Comparison of ENCODE assay signal across 18 cellular contexts in the genomic region with DNA sequence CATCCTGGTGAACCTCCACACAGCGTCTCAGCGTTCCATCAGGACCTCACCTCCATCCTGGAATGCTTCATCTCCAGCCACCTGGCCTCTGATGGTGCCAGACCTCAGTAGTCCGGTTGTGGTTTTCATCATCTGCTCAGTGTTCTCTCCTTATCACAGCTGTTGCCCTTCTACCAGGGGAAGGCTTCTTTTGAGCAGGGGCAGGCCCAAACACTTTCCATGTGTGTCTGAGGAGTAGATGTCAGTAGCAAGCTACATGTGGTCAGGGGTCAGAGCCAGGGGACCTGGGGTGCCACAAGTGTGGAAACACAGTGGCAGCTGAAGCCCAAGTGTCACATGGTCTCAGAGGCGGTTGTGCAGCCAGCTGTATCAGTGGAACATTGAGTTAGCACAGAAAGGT.
"Had no signal": no experiment of that assay in that cellular context is flagged by ENCODE, and none has a peak within 500 bp of the region (broad histone marks: within the 10 kb centered on the region; RNA-seq: fewer than 3 reads in every experiment).

No MANE protein-coding gene starts in this region.

- H3K36me3 ChIP-seq: colonic mucosa, upper lobe of right lung, vagina had no signal

- ATAC-seq: heart right ventricle; left lobe of liver; naive thymus-derived CD8-positive, alpha-beta T cell; stimulated activated memory B cell treated with anti-CD40 and anti-IgM and Interleukin-4, amounts not matched to agents 10 μg/mL and 1 μg/mL and 100 μg/mL, for 72 hours; upper lobe of right lung had no signal

- H3K4me1 ChIP-seq: colonic mucosa, spleen, testis, upper lobe of right lung, vagina had no signal

- H3K4me3 ChIP-seq: colonic mucosa, heart right ventricle, spleen, testis, tibial nerve, upper lobe of right lung, vagina had no signal

- H3K9me3 ChIP-seq: colonic mucosa, heart right ventricle, spleen, testis, tibial nerve, upper lobe of right lung, vagina had no signal

- DNase-seq: colonic mucosa; dermis blood vessel endothelial cell; foreskin melanocyte; heart right ventricle; hypothalamus; mammary epithelial cell; spleen; stimulated activated CD4-positive, alpha-beta T cell treated with anti-CD3 and anti-CD28 coated beads, Interleukin-15, amount 100 ng/mL, for 24 hours; stimulated activated CD4-positive, alpha-beta T cell treated with anti-CD3 and anti-CD28 coated beads, Interleukin-1b, Interleukin-23, amount 100 ng/mL, for 48 hours; stimulated activated CD4-positive, alpha-beta T cell treated with anti-CD3 and anti-CD28 coated beads, Interleukin-4, amount 100 ng/mL, for 24 hours; testis; upper lobe of right lung had no signal

- H3K27ac ChIP-seq: colonic mucosa, heart right ventricle, spleen, testis, tibial nerve, upper lobe of right lung, vagina had no signal

- H3K27me3 ChIP-seq: colonic mucosa, heart right ventricle, spleen, testis, tibial nerve, upper lobe of right lung, vagina had no signal

- FAIRE-seq: islet of Langerhans had no signal
